ENCODE assay signal across 21 cellular contexts in genomic region chr11:2507212-2507901, GRCh38.
A peak's percentile ranks its signal among the peaks of the same experiment; 100 is the strongest.
DNase-seq lines count a peak whose midpoint lies in the region; ATAC-seq, FAIRE-seq and TF ChIP-seq lines count a peak whose summit lies in the region.
"Had no signal": no experiment of that assay in that cellular context is flagged by ENCODE, and none has a peak within 500 bp of the region (broad histone marks: within the 10 kb centered on the region; RNA-seq: fewer than 3 reads in every experiment).

No MANE protein-coding gene starts in this region.

- peaks cover 0 to 17% of the 10 kb centered on the region in 2 donors for H3K4me1 ChIP-seq in kidney (ENCODE audit: control insufficient read depth in 1 of 2, insufficient read depth in 1 of 2, low read depth in 1 of 2, low read length in 2 of 2)
- H3K4me1 ChIP-seq in transverse colon, result no peaks in the 10 kb centered on the region
- H3K4me1 ChIP-seq: Caco-2, HAP-1 had no signal

- CTCF ChIA-PET in activated B cell treated with CpG ODN at 0.5 μM for 24 hours (lab: Charles Lee), result no interaction called here

- no peak overlapping the region for H3K27ac Mint-ChIP-seq in natural killer cell treated with Interleukin-12 subunit alpha and Interleukin-12 subunit beta and Interleukin-15 and Interleukin-18, amount 100 ng/mL, for 72 hours
- H3K27ac Mint-ChIP-seq in natural killer cell (no peak overlapping the region), activated B cell treated with CpG ODN at 0.5 μM for 24 hours (no peak overlapping the region)
- H3K27ac Mint-ChIP-seq: B cell; CD4-positive, alpha-beta T cell had no signal

- H3K4me3 Mint-ChIP-seq in natural killer cell treated with Interleukin-12 subunit alpha and Interleukin-12 subunit beta and Interleukin-15 and Interleukin-18, amount 100 ng/mL, for 72 hours, result no peak overlapping the region
- H3K4me3 Mint-ChIP-seq in natural killer cell, result no peak overlapping the region
- no peak overlapping the region for H3K4me3 Mint-ChIP-seq in activated B cell treated with CpG ODN at 0.5 μM for 24 hours
- H3K4me3 Mint-ChIP-seq: B cell; CD4-positive, alpha-beta T cell had no signal

- no peaks in the 10 kb centered on the region for H3K27me3 ChIP-seq in transverse colon

- peaks cover 27 to 44% of the 10 kb centered on the region in 2 donors for H3K27me3 Mint-ChIP-seq in natural killer cell treated with Interleukin-12 subunit alpha and Interleukin-12 subunit beta and Interleukin-15 and Interleukin-18, amount 100 ng/mL, for 72 hours
- peaks cover 16 to 44% of the 10 kb centered on the region in 2 donors for H3K27me3 Mint-ChIP-seq in natural killer cell (ENCODE audit: low read depth in 2 of 2)
- H3K27me3 Mint-ChIP-seq in activated B cell treated with CpG ODN at 0.5 μM for 24 hours, result no peaks in the 10 kb centered on the region
- H3K27me3 Mint-ChIP-seq: B cell; CD4-positive, alpha-beta T cell had no signal

- H3K9ac ChIP-seq in kidney (ENCODE audit: low read length in 2 of 2), result no peak overlapping the region

- intact Hi-C loops in natural killer cell (cut with micrococcal nuclease), result no loop called here
- intact Hi-C loops in activated B cell treated with CpG ODN at 0.5 μM for 24 hours (cut with micrococcal nuclease), result no loop called here
- intact Hi-C loops in kidney (cut with DNase I), result no loop called here
- intact Hi-C loops in transverse colon (cut with DNase I; ENCODE audit: low total_unique reads), result no loop called here

- POLR2A ChIA-PET in activated B cell treated with CpG ODN at 0.5 μM for 24 hours (lab: Charles Lee), result no interaction called here

- 80 to 94% methylated on average over 3 to 12 of the region's 13 CpGs for WGBS in transverse colon (ENCODE audit: low coverage in 1 of 2), 2 donors

- H3K4me3 ChIP-seq in kidney (ENCODE audit: low read length in 2 of 2), result no peak overlapping the region
- H3K4me3 ChIP-seq in transverse colon, result no peak overlapping the region
- H3K4me3 ChIP-seq: HAP-1, PC-9 had no signal

- no peak for FAIRE-seq in kidney (lab: Jason Lieb, UNC)
- FAIRE-seq: G401.6 had no signal

- TF ChIP-seq CTCF in natural killer cell (IDR thresholded peaks at IDR 0.05) (no peak), activated B cell treated with CpG ODN at 0.5 μM for 24 hours (IDR thresholded peaks at IDR 0.05) (no peak), kidney (IDR thresholded peaks at IDR 0.05; ENCODE audit: borderline replicate concordance, extremely low read depth, insufficient read depth) (no peak), transverse colon (IDR thresholded peaks at IDR 0.05) (no peak)

- ATAC-seq in natural killer cell treated with Interleukin-12 subunit alpha and Interleukin-12 subunit beta and Interleukin-15 and Interleukin-18, amount 100 ng/mL, for 72 hours, result no peak
- no peak for ATAC-seq in natural killer cell
- no peak for ATAC-seq in activated B cell treated with CpG ODN at 0.5 μM for 24 hours (ENCODE audit: low read depth)

- TF ChIP-seq POLR2A in transverse colon (IDR thresholded peaks at IDR 0.05), result no peak

- DNase-seq in natural killer cell treated with Interleukin-12 subunit alpha and Interleukin-12 subunit beta and Interleukin-15 and Interleukin-18, amount 100 ng/mL, for 72 hours (ENCODE audit: low spot score), result peak; percentile 29
- DNase-seq in natural killer cell (no peak), activated B cell treated with CpG ODN at 0.5 μM for 24 hours (peak; percentile 6), kidney (peak; percentile 64), transverse colon (peak; percentile 4), OCI-M1 (lab: John Stamatoyannopoulos, UW) (no peak), cerebellar cortex (ENCODE audit: low spot score) (no peak)
- no peak for DNase-seq in activated naive CD4-positive, alpha-beta T cell treated with anti-CD3 and anti-CD28 coated beads, Interleukin-2, amount 50 U/mL, for 16 hours
- DNase-seq: Caco-2, IMR-90, NCI-H1048, NCI-H1436, NCI-H2029, NCI-H345, NCI-H524 treated with DMSO at 0.1 percent for 48 hours, PC-9 had no signal

- TF ChIP-seq EP300 in transverse colon (IDR thresholded peaks at IDR 0.05; ENCODE audit: low read depth), result no peak

- H3K36me3 ChIP-seq in kidney (ENCODE audit: control insufficient read depth in 1 of 2, insufficient read depth in 2 of 2, low read length in 2 of 2) (no peaks in the 10 kb centered on the region), transverse colon (no peaks in the 10 kb centered on the region)
- H3K36me3 ChIP-seq: HAP-1 had no signal

- H3K9me3 ChIP-seq in kidney (ENCODE audit: control insufficient read depth in 1 of 2, low read length in 2 of 2) (no peaks in the 10 kb centered on the region), transverse colon (peaks cover 0 to under 1% of the 10 kb centered on the region in 2 donors)
- H3K9me3 ChIP-seq: Caco-2, HAP-1 had no signal

- peaks cover 2% of the 10 kb centered on the region for H3K36me3 Mint-ChIP-seq in natural killer cell treated with Interleukin-12 subunit alpha and Interleukin-12 subunit beta and Interleukin-15 and Interleukin-18, amount 100 ng/mL, for 72 hours
- peaks cover 4% of the 10 kb centered on the region for H3K36me3 Mint-ChIP-seq in natural killer cell
- H3K36me3 Mint-ChIP-seq in activated B cell treated with CpG ODN at 0.5 μM for 24 hours (ENCODE audit: low read depth), result no peaks in the 10 kb centered on the region

- H3K27ac ChIP-seq in kidney (ENCODE audit: low read depth in 2 of 2, low read length in 2 of 2) (no peak overlapping the region), transverse colon (no peak overlapping the region)
- H3K27ac ChIP-seq: HL-60, PC-9 had no signal

- no peaks in the 10 kb centered on the region for H3K4me1 Mint-ChIP-seq in natural killer cell treated with Interleukin-12 subunit alpha and Interleukin-12 subunit beta and Interleukin-15 and Interleukin-18, amount 100 ng/mL, for 72 hours (ENCODE audit: low read depth in 2 of 2)
- H3K4me1 Mint-ChIP-seq in natural killer cell, result no peaks in the 10 kb centered on the region
- peaks cover 25% of the 10 kb centered on the region for H3K4me1 Mint-ChIP-seq in activated B cell treated with CpG ODN at 0.5 μM for 24 hours

- H3K9me3 Mint-ChIP-seq in natural killer cell treated with Interleukin-12 subunit alpha and Interleukin-12 subunit beta and Interleukin-15 and Interleukin-18, amount 100 ng/mL, for 72 hours, result no peaks in the 10 kb centered on the region
- no peaks in the 10 kb centered on the region for H3K9me3 Mint-ChIP-seq in natural killer cell
- H3K9me3 Mint-ChIP-seq in activated B cell treated with CpG ODN at 0.5 μM for 24 hours, result no peaks in the 10 kb centered on the region
- H3K9me3 Mint-ChIP-seq: CD4-positive, alpha-beta T cell had no signal

- in situ Hi-C loops in transverse colon (cut with MboI; ENCODE audit: low pct_ligation_motif_present in 1 of 4, low pct_unique_long_range_greater_than_20kb in 1 of 4, low sequenced_read_pairs in 3 of 4), result no loop called here

Comparison
In these comparisons a context has a peak if more than half of its experiments do, and no peak if none do; other contexts are left out.
1. DNase-seq: peak in natural killer cell treated with Interleukin-12 subunit alpha and Interleukin-12 subunit beta and Interleukin-15 and Interleukin-18, amount 100 ng/mL, for 72 hours (single experiment), activated B cell treated with CpG ODN at 0.5 μM for 24 hours (single experiment), kidney (single experiment) and transverse colon (single experiment); none in natural killer cell (single experiment), OCI-M1 (single experiment), cerebellar cortex (single experiment) and activated naive CD4-positive, alpha-beta T cell treated with anti-CD3 and anti-CD28 coated beads, Interleukin-2, amount 50 U/mL, for 16 hours (single experiment).